In genomic region chr15:62618432-62618831, GRCh38 we compare ENCODE assay signal across 15 cellular contexts.
DNase-seq lines count a peak whose midpoint lies in the region; ATAC-seq and TF ChIP-seq lines count a peak whose summit lies in the region.
"Had no signal": no experiment of that assay in that cellular context is flagged by ENCODE, and none has a peak within 500 bp of the region (broad histone marks: within the 10 kb centered on the region; RNA-seq: fewer than 3 reads in every experiment).

No MANE protein-coding gene starts in this region.

- H3K27me3 ChIP-seq in SJSA1 (replicated peaks): no peaks in the 10 kb centered on the region
- no peaks in the 10 kb centered on the region for H3K27me3 ChIP-seq in skeletal muscle satellite cell (ENCODE audit: control insufficient read depth, insufficient read depth, low read length)
- H3K27me3 ChIP-seq: SJCRH30 had no signal

- CTCF ChIA-PET in GM10248 (lab: Yijun Ruan, JAX): interaction anchor here (1.6 kb wide), 1 partner anchor 84 kb away, joined by 3 read pairs; no protein-coding TSS in a partner anchor

- TF ChIP-seq CTCF in fibroblast of mammary gland (conservative IDR thresholded peaks at IDR 0.05; ENCODE audit: control insufficient read depth, insufficient read depth, low read depth, low read length): peak; percentile 64
- TF ChIP-seq CTCF in GM10248 (IDR thresholded peaks at IDR 0.05; ENCODE audit: control extremely low read depth, extremely low read depth, low read depth, missing control alignments): no peak

- ATAC-seq in HG03159 (IDR thresholded peaks at IDR 0.05; ENCODE audit: unreplicated experiment) (no peak), GM19455 (IDR thresholded peaks at IDR 0.05; ENCODE audit: unreplicated experiment) (no peak), HG02623 (IDR thresholded peaks at IDR 0.05; ENCODE audit: unreplicated experiment) (no peak)
- ATAC-seq: effector memory CD8-positive, alpha-beta T cell had no signal

- DNase-seq in ELR (ENCODE audit: low read depth) (peak; percentile 95), SJSA1 (ENCODE audit: low read depth in 1 of 2, low spot score in 2 of 2) (peak; percentile 76 to 82), fibroblast of mammary gland (ENCODE audit: low read depth) (peak; percentile 89), GM10248 (ENCODE audit: extremely low spot score) (no peak)
- DNase-seq: activated CD4-positive, alpha-beta T cell treated with anti-CD3 and anti-CD28 coated beads, Interleukin-2, amount 50 U/mL, for 1 hour; activated naive CD4-positive, alpha-beta T cell treated with anti-CD3 and anti-CD28 coated beads for 36 hours; effector memory CD8-positive, alpha-beta T cell; NCI-H446 treated with DMSO at 0.1 percent for 48 hours; SJCRH30; stimulated activated CD4-positive, alpha-beta T cell treated with anti-CD3 and anti-CD28 coated beads, Interleukin-1b, Interleukin-23, amount 100 ng/mL, for 48 hours; stimulated activated naive CD4-positive, alpha-beta T cell treated with Interleukin-2 at 50 U/mL for 16 hours had no signal

- H3K4me2 ChIP-seq in skeletal muscle satellite cell (ENCODE audit: low read length): peak overlapping the region; percentile 36

- H3K9ac ChIP-seq in skeletal muscle satellite cell (ENCODE audit: low read depth, low read length): no peak overlapping the region

- no peak overlapping the region for H3K4me3 ChIP-seq in SJSA1
- no peak overlapping the region for H3K4me3 ChIP-seq in fibroblast of mammary gland (ENCODE audit: control insufficient read depth, low read depth, low read length)
- H3K4me3 ChIP-seq in skeletal muscle satellite cell (ENCODE audit: low read length): no peak overlapping the region
- H3K4me3 ChIP-seq: SJCRH30 had no signal

- H3K36me3 ChIP-seq in SJSA1 (no peaks in the 10 kb centered on the region; the same call in 1 of the 2 replicates), skeletal muscle satellite cell (ENCODE audit: insufficient read depth, low read length) (no peaks in the 10 kb centered on the region)
- H3K36me3 ChIP-seq: SJCRH30 had no signal

- H3K27ac ChIP-seq in SJSA1: peak overlapping the region; percentile 57
- H3K27ac ChIP-seq: SJCRH30 had no signal

- peaks cover 32% of the 10 kb centered on the region for H3K4me1 ChIP-seq in SJSA1 (replicated peaks)
- peaks cover 30% of the 10 kb centered on the region for H3K4me1 ChIP-seq in skeletal muscle satellite cell (ENCODE audit: control insufficient read depth, insufficient read depth, low read length)

- POLR2A ChIA-PET in GM10248 (lab: Yijun Ruan, JAX): no interaction called here

- no peaks in the 10 kb centered on the region for H3K9me3 ChIP-seq in SJSA1 (replicated peaks)
- H3K9me3 ChIP-seq in skeletal muscle satellite cell (replicated peaks; ENCODE audit: low read length): no peaks in the 10 kb centered on the region
- H3K9me3 ChIP-seq: SJCRH30 had no signal
